Comparison of ENCODE assay signal across 1 cellular context in the genomic region with DNA sequence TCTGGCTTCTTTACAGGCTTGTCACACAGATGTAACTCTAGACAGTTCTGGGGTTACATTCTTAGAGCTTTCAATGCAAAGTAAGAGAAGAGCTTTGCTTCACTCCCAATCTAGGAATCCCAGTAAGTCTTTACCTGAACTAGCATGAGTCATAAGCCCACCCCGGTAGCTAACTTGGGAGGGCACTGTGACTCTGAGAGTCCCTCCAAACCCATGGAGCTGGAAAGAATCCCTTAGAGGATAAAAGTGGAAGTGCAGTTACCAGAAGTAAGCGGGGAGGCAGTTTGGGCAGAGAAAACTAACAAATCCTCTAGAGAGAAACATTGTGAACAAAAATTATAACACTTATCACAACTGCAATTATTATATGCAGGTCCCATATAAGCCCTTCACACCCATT.
TF ChIP-seq lines count a peak whose summit lies in the region.

No MANE protein-coding gene starts in this region.

TF ChIP-seq in GM23338, 12 proteins besides CTCF, POLR2A, EP300 and RAD21:
- TF ChIP-seq, protein P1, sequence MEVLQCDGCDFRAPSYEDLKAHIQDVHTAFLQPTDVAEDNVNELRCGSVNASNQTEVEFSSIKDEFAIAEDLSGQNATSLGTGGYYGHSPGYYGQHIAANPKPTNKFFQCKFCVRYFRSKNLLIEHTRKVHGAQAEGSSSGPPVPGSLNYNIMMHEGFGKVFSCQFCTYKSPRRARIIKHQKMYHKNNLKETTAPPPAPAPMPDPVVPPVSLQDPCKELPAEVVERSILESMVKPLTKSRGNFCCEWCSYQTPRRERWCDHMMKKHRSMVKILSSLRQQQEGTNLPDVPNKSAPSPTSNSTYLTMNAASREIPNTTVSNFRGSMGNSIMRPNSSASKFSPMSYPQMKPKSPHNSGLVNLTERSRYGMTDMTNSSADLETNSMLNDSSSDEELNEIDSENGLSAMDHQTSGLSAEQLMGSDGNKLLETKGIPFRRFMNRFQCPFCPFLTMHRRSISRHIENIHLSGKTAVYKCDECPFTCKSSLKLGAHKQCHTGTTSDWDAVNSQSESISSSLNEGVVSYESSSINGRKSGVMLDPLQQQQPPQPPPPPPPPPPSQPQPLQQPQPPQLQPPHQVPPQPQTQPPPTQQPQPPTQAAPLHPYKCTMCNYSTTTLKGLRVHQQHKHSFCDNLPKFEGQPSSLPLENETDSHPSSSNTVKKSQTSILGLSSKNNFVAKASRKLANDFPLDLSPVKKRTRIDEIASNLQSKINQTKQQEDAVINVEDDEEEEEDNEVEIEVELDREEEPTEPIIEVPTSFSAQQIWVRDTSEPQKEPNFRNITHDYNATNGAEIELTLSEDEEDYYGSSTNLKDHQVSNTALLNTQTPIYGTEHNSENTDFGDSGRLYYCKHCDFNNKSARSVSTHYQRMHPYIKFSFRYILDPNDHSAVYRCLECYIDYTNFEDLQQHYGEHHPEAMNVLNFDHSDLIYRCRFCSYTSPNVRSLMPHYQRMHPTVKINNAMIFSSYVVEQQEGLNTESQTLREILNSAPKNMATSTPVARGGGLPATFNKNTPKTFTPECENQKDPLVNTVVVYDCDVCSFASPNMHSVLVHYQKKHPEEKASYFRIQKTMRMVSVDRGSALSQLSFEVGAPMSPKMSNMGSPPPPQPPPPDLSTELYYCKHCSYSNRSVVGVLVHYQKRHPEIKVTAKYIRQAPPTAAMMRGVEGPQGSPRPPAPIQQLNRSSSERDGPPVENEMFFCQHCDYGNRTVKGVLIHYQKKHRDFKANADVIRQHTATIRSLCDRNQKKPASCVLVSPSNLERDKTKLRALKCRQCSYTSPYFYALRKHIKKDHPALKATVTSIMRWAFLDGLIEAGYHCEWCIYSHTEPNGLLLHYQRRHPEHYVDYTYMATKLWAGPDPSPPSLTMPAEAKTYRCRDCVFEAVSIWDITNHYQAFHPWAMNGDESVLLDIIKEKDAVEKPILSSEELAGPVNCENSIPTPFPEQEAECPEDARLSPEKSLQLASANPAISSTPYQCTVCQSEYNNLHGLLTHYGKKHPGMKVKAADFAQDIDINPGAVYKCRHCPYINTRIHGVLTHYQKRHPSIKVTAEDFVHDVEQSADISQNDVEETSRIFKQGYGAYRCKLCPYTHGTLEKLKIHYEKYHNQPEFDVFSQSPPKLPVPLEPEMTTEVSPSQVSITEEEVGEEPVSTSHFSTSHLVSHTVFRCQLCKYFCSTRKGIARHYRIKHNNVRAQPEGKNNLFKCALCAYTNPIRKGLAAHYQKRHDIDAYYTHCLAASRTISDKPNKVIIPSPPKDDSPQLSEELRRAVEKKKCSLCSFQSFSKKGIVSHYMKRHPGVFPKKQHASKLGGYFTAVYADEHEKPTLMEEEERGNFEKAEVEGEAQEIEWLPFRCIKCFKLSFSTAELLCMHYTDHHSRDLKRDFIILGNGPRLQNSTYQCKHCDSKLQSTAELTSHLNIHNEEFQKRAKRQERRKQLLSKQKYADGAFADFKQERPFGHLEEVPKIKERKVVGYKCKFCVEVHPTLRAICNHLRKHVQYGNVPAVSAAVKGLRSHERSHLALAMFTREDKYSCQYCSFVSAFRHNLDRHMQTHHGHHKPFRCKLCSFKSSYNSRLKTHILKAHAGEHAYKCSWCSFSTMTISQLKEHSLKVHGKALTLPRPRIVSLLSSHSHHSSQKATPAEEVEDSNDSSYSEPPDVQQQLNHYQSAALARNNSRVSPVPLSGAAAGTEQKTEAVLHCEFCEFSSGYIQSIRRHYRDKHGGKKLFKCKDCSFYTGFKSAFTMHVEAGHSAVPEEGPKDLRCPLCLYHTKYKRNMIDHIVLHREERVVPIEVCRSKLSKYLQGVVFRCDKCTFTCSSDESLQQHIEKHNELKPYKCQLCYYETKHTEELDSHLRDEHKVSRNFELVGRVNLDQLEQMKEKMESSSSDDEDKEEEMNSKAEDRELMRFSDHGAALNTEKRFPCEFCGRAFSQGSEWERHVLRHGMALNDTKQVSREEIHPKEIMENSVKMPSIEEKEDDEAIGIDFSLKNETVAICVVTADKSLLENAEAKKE (CRISPR knock-in tag; IDR thresholded peaks at IDR 0.05), result 0 out of 2 replicates have a peak, but pooled peaks have one; percentile 29
- TF ChIP-seq EZH2phosphoT487 (IDR thresholded peaks at IDR 0.05; ENCODE audit: unreplicated experiment), result no peak
